ENCODE assay signal across 8 cellular contexts in genomic region chr10:12041766-12042408, GRCh38. TPM values are rescaled to one million over a fixed set of nuclear protein-coding genes. Genes with fewer than 3 reads are reported as not detected.
DNase-seq lines count a peak whose midpoint lies in the region; ATAC-seq lines count a peak whose summit lies in the region.

No MANE protein-coding gene starts in this region.

- H3K27me3 ChIP-seq in mucosa of rectum (ENCODE audit: control insufficient read depth in 2 of 2, insufficient read depth in 2 of 2, low read length in 2 of 2) (no peaks in the 10 kb centered on the region), subcutaneous abdominal adipose tissue (ENCODE audit: control insufficient read depth in 5 of 5, insufficient read depth in 4 of 5, low read length in 5 of 5) (peaks cover 0 to 3% (median 0%) of the 10 kb centered on the region in 5 donors)

- H3K4me1 Mint-ChIP-seq in T-helper 17 cell = peaks cover 25% of the 10 kb centered on the region

- DNase-seq in Daoy (ENCODE audit: low read depth) (peak; percentile 14), T-helper 17 cell (no peak), dermis blood vessel endothelial cell (peak; percentile 54), NCI-H187 treated with DMSO at 0.1 percent for 48 hours (lab: John Stamatoyannopoulos, UW) (no peak)

- H3K4me3 ChIP-seq in mucosa of rectum (ENCODE audit: low read length in 2 of 2) = peak overlapping the region; percentile 87 to 99
- H3K4me3 ChIP-seq in subcutaneous abdominal adipose tissue (ENCODE audit: low read depth in 1 of 5, low read length in 5 of 5) = peak overlapping the region; percentile 89 to 95 (median 92)

- no peaks in the 10 kb centered on the region for H3K36me3 ChIP-seq in mucosa of rectum (ENCODE audit: control insufficient read depth in 2 of 2, insufficient read depth in 2 of 2, low read length in 2 of 2)
- no peaks in the 10 kb centered on the region for H3K36me3 ChIP-seq in subcutaneous abdominal adipose tissue (ENCODE audit: control insufficient read depth in 5 of 5, insufficient read depth in 5 of 5, low read length in 5 of 5)

- peak; percentile 24 for ATAC-seq in HG02610 (IDR thresholded peaks at IDR 0.05; ENCODE audit: unreplicated experiment)
- ATAC-seq in T-helper 17 cell = no peak
- no peak for ATAC-seq in HG03457 (IDR thresholded peaks at IDR 0.05; ENCODE audit: unreplicated experiment)

- H3K9ac ChIP-seq in mucosa of rectum (ENCODE audit: low read depth in 1 of 2, low read length in 2 of 2) = peak overlapping the region; percentile 88 to 96
- H3K9ac ChIP-seq in subcutaneous abdominal adipose tissue (ENCODE audit: low read length in 5 of 5) = peak overlapping the region; percentile 60 to 99 (median 93)

- H3K9me3 ChIP-seq in T-helper 17 cell (ENCODE audit: control insufficient read depth, low read length, poor library complexity, severe bottlenecking) = no peaks in the 10 kb centered on the region
- no peaks in the 10 kb centered on the region for H3K9me3 ChIP-seq in mucosa of rectum (ENCODE audit: control insufficient read depth in 2 of 2, low read length in 2 of 2)
- no peaks in the 10 kb centered on the region for H3K9me3 ChIP-seq in subcutaneous abdominal adipose tissue (ENCODE audit: control insufficient read depth in 5 of 5, low read length in 5 of 5)

- H3K36me3 Mint-ChIP-seq in T-helper 17 cell (ENCODE audit: low read depth) = peaks cover 6% of the 10 kb centered on the region

- no peaks in the 10 kb centered on the region for H3K27me3 Mint-ChIP-seq in T-helper 17 cell

- peak overlapping the region; percentile 99 for H3K4me3 Mint-ChIP-seq in T-helper 17 cell

- H3K4me1 ChIP-seq in mucosa of rectum (ENCODE audit: control insufficient read depth in 2 of 2, insufficient read depth in 2 of 2, low read length in 2 of 2) (peaks cover 8% of the 10 kb centered on the region in 2 donors), subcutaneous abdominal adipose tissue (ENCODE audit: control insufficient read depth in 5 of 5, insufficient read depth in 5 of 5, low read length in 5 of 5) (peaks cover 0 to 32% (median 25%) of the 10 kb centered on the region in 5 donors)

- peak overlapping the region; percentile 99 for H3K27ac Mint-ChIP-seq in T-helper 17 cell

- peak overlapping the region; percentile 93 to 98 for H3K27ac ChIP-seq in mucosa of rectum (ENCODE audit: low read depth in 2 of 2, low read length in 2 of 2)
- H3K27ac ChIP-seq in subcutaneous abdominal adipose tissue (ENCODE audit: low read depth, low read length) = peak overlapping the region; percentile 98

RNA-seq across cellular contexts. Expression of gene UPF2, which starts 0.7 kb away (rescaled TPM):
- total RNA-seq in Daoy (2014; rRNA removed; shearing (Covaris generic)) = 14.2 and 14.6 TPM in 2 replicates
- 10 to 100 TPM; 21.5 to 24.7 TPM for total RNA-seq in T-helper 17 cell
- 21.8 and 31.6 TPM in 2 replicates for total RNA-seq in dermis blood vessel endothelial cell

RNA-seq across cellular contexts. Expression of gene DHTKD1, which starts 26.9 kb away (rescaled TPM):
- 6.8 and 33.4 TPM in 2 replicates for total RNA-seq in Daoy (2014; rRNA removed; shearing (Covaris generic))
- total RNA-seq in T-helper 17 cell (10 to 100 TPM in 1 of 2 donors, 1 to 10 TPM in 1; 8.9 to 10.3 TPM), dermis blood vessel endothelial cell (31.7 and 40.5 TPM in 2 replicates)

Comparison
In these comparisons a context has a peak if more than half of its experiments do, and no peak if none do; other contexts are left out.
1. DNase-seq: peak in Daoy (single experiment) and dermis blood vessel endothelial cell (single experiment); none in T-helper 17 cell (0 of 3) and NCI-H187 treated with DMSO at 0.1 percent for 48 hours (single experiment).